ENCODE assay signal across 29 cellular contexts in the genomic region with DNA sequence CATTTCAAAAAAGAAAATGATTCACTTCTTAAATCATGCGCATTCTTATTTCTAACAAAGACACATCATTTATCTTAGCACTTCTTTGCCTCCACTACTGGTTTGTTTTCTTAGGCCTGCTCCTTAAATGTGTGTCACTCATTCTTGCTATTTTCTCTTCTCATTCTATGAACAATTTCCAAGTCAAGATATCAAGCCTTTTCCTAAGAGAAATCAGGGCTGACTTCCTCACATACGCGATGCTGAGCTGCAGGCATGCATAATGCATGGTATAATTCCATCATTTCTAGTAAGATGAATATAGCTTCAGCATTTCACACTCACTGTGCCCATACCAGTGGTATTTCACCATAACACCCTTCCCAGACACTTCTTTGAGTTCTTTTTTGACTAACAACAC.
DNase-seq lines count a peak whose midpoint lies in the region; ATAC-seq and TF ChIP-seq lines count a peak whose summit lies in the region.
"Had no signal": no experiment of that assay in that cellular context is flagged by ENCODE, and none has a peak within 500 bp of the region (broad histone marks: within the 10 kb centered on the region; RNA-seq: fewer than 3 reads in every experiment).

No MANE protein-coding gene starts in this region.

- TF ChIP-seq EP300 in neural cell (conservative IDR thresholded peaks at IDR 0.05; ENCODE audit: poor library complexity, severe bottlenecking): peak; percentile 91

- H3K36me3 ChIP-seq in neural cell (ENCODE audit: insufficient read depth, low read length) (no peaks in the 10 kb centered on the region), smooth muscle cell (ENCODE audit: low read depth) (no peaks in the 10 kb centered on the region)
- H3K36me3 ChIP-seq: BE2C; BLaER1; BLaER1 treated with 17β-estradiol and CSF1 and Interleukin-3, amounts not matched to agents 10 nM and 100 nM had no signal

- TF ChIP-seq RAD21 in neural cell (conservative IDR thresholded peaks at IDR 0.05): peak; percentile 49

- no peak for TF ChIP-seq CTCF in neural cell (IDR thresholded peaks at IDR 0.05; ENCODE audit: poor library complexity, severe bottlenecking)
- no peak for TF ChIP-seq CTCF in smooth muscle cell (IDR thresholded peaks at IDR 0.05; ENCODE audit: borderline replicate concordance, insufficient read depth, poor library complexity, severe bottlenecking)

- H4K20me1 ChIP-seq in neural cell (ENCODE audit: insufficient read depth): no peaks in the 10 kb centered on the region
- H4K20me1 ChIP-seq in smooth muscle cell (ENCODE audit: low read depth): no peaks in the 10 kb centered on the region
- H4K20me1 ChIP-seq: BLaER1; BLaER1 treated with 17β-estradiol and CSF1 and Interleukin-3, amounts not matched to agents 10 nM and 100 nM had no signal

- H3K79me2 ChIP-seq in neural cell (replicated peaks; ENCODE audit: insufficient read depth, low read length): no peaks in the 10 kb centered on the region
- no peaks in the 10 kb centered on the region for H3K79me2 ChIP-seq in smooth muscle cell (ENCODE audit: low read depth)

- H3K4me2 ChIP-seq in neural cell (ENCODE audit: low read length) (peak overlapping the region; percentile 22), smooth muscle cell (no peak overlapping the region)
- H3K4me2 ChIP-seq: A549; BLaER1; BLaER1 treated with 17β-estradiol and CSF1 and Interleukin-3, amounts not matched to agents 10 nM and 100 nM had no signal

- peak overlapping the region; percentile 38 for H3K4me3 ChIP-seq in neural cell (ENCODE audit: low read length)
- no peak overlapping the region for H3K4me3 ChIP-seq in smooth muscle cell
- H3K4me3 ChIP-seq: A549; BLaER1; BLaER1 treated with 17β-estradiol and CSF1 and Interleukin-3, amounts not matched to agents 10 nM and 100 nM had no signal

- 98% methylated on average over 3 of the region's 3 CpGs for WGBS in smooth muscle cell (ENCODE audit: low lambda C conversion rate)

- H2AFZ ChIP-seq in neural cell (ENCODE audit: low read depth, low read length): peak overlapping the region; percentile 2
- no peak overlapping the region for H2AFZ ChIP-seq in smooth muscle cell (ENCODE audit: low read depth)

- peak overlapping the region; percentile 80 for H3K27ac ChIP-seq in neural cell (ENCODE audit: low read length)
- no peak overlapping the region for H3K27ac ChIP-seq in smooth muscle cell (ENCODE audit: low read depth)
- H3K27ac ChIP-seq: 22Rv1; A549; BLaER1; BLaER1 treated with 17β-estradiol and CSF1 and Interleukin-3, amounts not matched to agents 10 nM and 100 nM; C4-2B had no signal

- no peak for ATAC-seq in HG02623 (IDR thresholded peaks at IDR 0.05; ENCODE audit: unreplicated experiment)
- ATAC-seq: A549; CD8-positive, alpha-beta T cell had no signal

- H3K4me1 ChIP-seq in smooth muscle cell (ENCODE audit: low read depth): no peaks in the 10 kb centered on the region
- H3K4me1 ChIP-seq: A549; BE2C; BLaER1; BLaER1 treated with 17β-estradiol and CSF1 and Interleukin-3, amounts not matched to agents 10 nM and 100 nM; Caco-2 had no signal

- peak; percentile 22 for DNase-seq in superior temporal gyrus (ENCODE audit: extremely low spot score)
- no peak for DNase-seq in smooth muscle cell (lab: John Stamatoyannopoulos, UW; ENCODE audit: unreplicated experiment)
- DNase-seq: 8988T; ACHN; AML-193; BE2C; C1 segment of cervical spinal cord; Caco-2; Calu3; CD4-positive, alpha-beta memory T cell; CD4-positive, alpha-beta T cell; CD4-positive, CD25-positive, alpha-beta regulatory T cell; CD8-positive, alpha-beta memory T cell; CD8-positive, alpha-beta T cell; COR-L47; DMS 273 treated with DMSO at 0.1 percent for 48 hours; DMS153; DMS53; DMS79; DMS79 treated with DMSO at 0.1 percent for 48 hours; DND-41; EL had no signal

- H3K9me2 ChIP-seq in neural cell (ENCODE audit: insufficient read depth, low read length): no peaks in the 10 kb centered on the region

- H3K9ac ChIP-seq in neural cell (ENCODE audit: low read length) (peak overlapping the region; percentile 40), smooth muscle cell (ENCODE audit: low read depth) (no peak overlapping the region)
- H3K9ac ChIP-seq: BLaER1; BLaER1 treated with 17β-estradiol and CSF1 and Interleukin-3, amounts not matched to agents 10 nM and 100 nM had no signal

- no peaks in the 10 kb centered on the region for H3K27me3 ChIP-seq in neural cell (ENCODE audit: insufficient read depth, low read depth, low read length)
- H3K27me3 ChIP-seq in smooth muscle cell (ENCODE audit: low read depth): no peaks in the 10 kb centered on the region
- H3K27me3 ChIP-seq: BE2C; BLaER1; BLaER1 treated with 17β-estradiol and CSF1 and Interleukin-3, amounts not matched to agents 10 nM and 100 nM had no signal

- H3K9me3 ChIP-seq in neural cell (ENCODE audit: low read length): no peaks in the 10 kb centered on the region
- no peaks in the 10 kb centered on the region for H3K9me3 ChIP-seq in smooth muscle cell (replicated peaks; ENCODE audit: low read depth)
- H3K9me3 ChIP-seq: BE2C; BLaER1; BLaER1 treated with 17β-estradiol and CSF1 and Interleukin-3, amounts not matched to agents 10 nM and 100 nM; Caco-2 had no signal

- H3F3A ChIP-seq in neural cell (ENCODE audit: insufficient read depth, low read length, poor library complexity, severe bottlenecking) (no peaks in the 10 kb centered on the region), smooth muscle cell (ENCODE audit: low read depth) (no peaks in the 10 kb centered on the region)

TF ChIP-seq in neural cell, 6 proteins besides CTCF, POLR2A, EP300 and RAD21:
- peak; percentile 52 for TF ChIP-seq REST (IDR thresholded peaks at IDR 0.05; ENCODE audit: borderline replicate concordance)
- peak; percentile 69 for TF ChIP-seq POLR2AphosphoS5 (IDR thresholded peaks at IDR 0.05)
- TF ChIP-seq EZH2 (IDR thresholded peaks at IDR 0.05; ENCODE audit: borderline replicate concordance, insufficient read depth, low read length, poor library complexity, severe bottlenecking): no peak
- TF ChIP-seq SMC3 (conservative IDR thresholded peaks at IDR 0.05; ENCODE audit: poor library complexity): peak; percentile 44
